In genomic region chr7:49020145-49020544, GRCh38 we compare ENCODE assay signal across 39 cellular contexts.
"Had no signal": no experiment of that assay in that cellular context is flagged by ENCODE, and none has a peak within 500 bp of the region (broad histone marks: within the 10 kb centered on the region; RNA-seq: fewer than 3 reads in every experiment).

No MANE protein-coding gene starts in this region.

- H3K9me3 ChIP-seq: ascending aorta had no signal

- H3K36me3 ChIP-seq: ascending aorta, cardiac muscle cell, WERI-Rb-1 had no signal

- FAIRE-seq: bronchial epithelial cell, TTC549 had no signal

- H3K4me3 Mint-ChIP-seq: activated CD4-positive, alpha-beta memory T cell treated with anti-CD3 and anti-CD28 coated beads, Interleukin-2, amount 10 ng/mL, durations not matched to agents 7 days and 5 days; activated CD4-positive, alpha-beta T cell treated with anti-CD3 and anti-CD28 coated beads for 36 hours; activated CD4-positive, alpha-beta T cell treated with anti-CD3 and anti-CD28 coated beads, Interleukin-2, amount 10 ng/mL, durations not matched to agents 7 days and 5 days; activated CD8-positive, alpha-beta memory T cell treated with anti-CD3 and anti-CD28 coated beads, Interleukin-2, amount 10 ng/mL, durations not matched to agents 7 days and 5 days; activated CD8-positive, alpha-beta T cell treated with anti-CD3 and anti-CD28 coated beads, Interleukin-2, amount 10 ng/mL, durations not matched to agents 7 days and 5 days; activated naive CD4-positive, alpha-beta T cell treated with anti-CD3 and anti-CD28 coated beads, Interleukin-2, amount 10 ng/mL, durations not matched to agents 7 days and 5 days; activated naive CD4-positive, alpha-beta T cell treated with anti-CD3 and anti-CD28 coated beads, Interleukin-2, amount 50 U/mL, for 24 hours; activated naive CD8-positive, alpha-beta T cell; activated naive CD8-positive, alpha-beta T cell treated with anti-CD3 and anti-CD28 coated beads, Interleukin-2, amount 10 ng/mL, durations not matched to agents 7 days and 5 days; activated naive CD8-positive, alpha-beta T cell treated with anti-CD3 and anti-CD28 coated beads, Interleukin-2, amount 50 U/mL, for 24 hours; activated T-cell treated with anti-CD3 and anti-CD28 coated beads, Interleukin-2, amount 50 U/mL, for 24 hours; brain; central memory CD8-positive, alpha-beta T cell; T-helper 1 cell treated with Interleukin-12 subunit alpha and Interleukin-12 subunit beta and Interleukin-4 antibody, amounts not matched to agents 30 μg/mL and 1 μg/mL, for 36 hours; T-helper 2 cell treated with Interferon-gamma antibody and Interleukin-4, amounts not matched to agents 5 μg/mL and 100 μg/mL, for 36 hours; WTC11 had no signal

- H3K4me1 Mint-ChIP-seq: activated CD4-positive, alpha-beta memory T cell treated with anti-CD3 and anti-CD28 coated beads, Interleukin-2, amount 10 ng/mL, durations not matched to agents 7 days and 5 days; activated CD4-positive, alpha-beta T cell treated with anti-CD3 and anti-CD28 coated beads for 36 hours; activated CD4-positive, alpha-beta T cell treated with anti-CD3 and anti-CD28 coated beads, Interleukin-2, amount 10 ng/mL, durations not matched to agents 7 days and 5 days; activated CD8-positive, alpha-beta memory T cell treated with anti-CD3 and anti-CD28 coated beads, Interleukin-2, amount 10 ng/mL, durations not matched to agents 7 days and 5 days; activated naive CD4-positive, alpha-beta T cell treated with anti-CD3 and anti-CD28 coated beads, Interleukin-2, amount 10 ng/mL, durations not matched to agents 7 days and 5 days; activated naive CD4-positive, alpha-beta T cell treated with anti-CD3 and anti-CD28 coated beads, Interleukin-2, amount 50 U/mL, for 24 hours; activated naive CD8-positive, alpha-beta T cell treated with anti-CD3 and anti-CD28 coated beads, Interleukin-2, amount 10 ng/mL, durations not matched to agents 7 days and 5 days; activated naive CD8-positive, alpha-beta T cell treated with anti-CD3 and anti-CD28 coated beads, Interleukin-2, amount 50 U/mL, for 24 hours; central memory CD8-positive, alpha-beta T cell had no signal

- H3K27ac ChIP-seq: ascending aorta, cardiac muscle cell, WERI-Rb-1 had no signal

- DNase-seq: activated CD4-positive, alpha-beta memory T cell treated with anti-CD3 and anti-CD28 coated beads, Interleukin-2, amount 10 ng/mL, durations not matched to agents 7 days and 5 days; activated CD4-positive, alpha-beta T cell treated with anti-CD3 and anti-CD28 coated beads for 1 hour; activated CD4-positive, alpha-beta T cell treated with anti-CD3 and anti-CD28 coated beads for 36 hours; activated CD4-positive, alpha-beta T cell treated with anti-CD3 and anti-CD28 coated beads for 48 hours; activated CD4-positive, alpha-beta T cell treated with anti-CD3 and anti-CD28 coated beads, Interleukin-2, amount 10 ng/mL, durations not matched to agents 7 days and 5 days; activated CD4-positive, alpha-beta T cell treated with anti-CD3 and anti-CD28 coated beads, Interleukin-2, amount 50 U/mL, for 48 hours; activated CD4-positive, CD25-positive, alpha-beta regulatory T cell; activated CD8-positive, alpha-beta memory T cell treated with anti-CD3 and anti-CD28 coated beads for 24 hours; activated CD8-positive, alpha-beta memory T cell treated with anti-CD3 and anti-CD28 coated beads, Interleukin-2, amount 10 ng/mL, durations not matched to agents 7 days and 5 days; activated CD8-positive, alpha-beta memory T cell treated with anti-CD3 and anti-CD28 coated beads, Interleukin-2, amount 50 U/mL, for 48 hours; activated CD8-positive, alpha-beta T cell treated with anti-CD3 and anti-CD28 coated beads, Interleukin-2, amount 10 ng/mL, durations not matched to agents 7 days and 5 days; activated effector memory CD4-positive, alpha-beta T cell treated with Interleukin-2 at 50 U/mL for 16 hours; activated gamma-delta T cell; activated naive CD4-positive, alpha-beta T cell treated with anti-CD3 and anti-CD28 coated beads, Interleukin-2, amount 10 ng/mL, durations not matched to agents 7 days and 5 days; activated naive CD4-positive, alpha-beta T cell treated with Interleukin-2 at 50 U/mL for 16 hours; activated naive CD8-positive, alpha-beta T cell treated with anti-CD3 and anti-CD28 coated beads, Interleukin-2, amount 10 ng/mL, durations not matched to agents 7 days and 5 days; activated naive CD8-positive, alpha-beta T cell treated with anti-CD3 and anti-CD28 coated beads, Interleukin-2, amount 50 U/mL, for 24 hours; activated T-cell treated with anti-CD3 and anti-CD28 coated beads, Interleukin-2, amount 50 U/mL, for 24 hours; activated T-cell treated with anti-CD3 and anti-CD28 coated beads, Interleukin-2, amount 50 U/mL, for 48 hours; amygdala; anterior cingulate cortex; caudate nucleus; cerebellar nuclear complex; T-helper 1 cell; T-helper 2 cell; T-helper 9 cell; WERI-Rb-1 had no signal

- H3K4me1 ChIP-seq: ascending aorta had no signal

- H3K27ac Mint-ChIP-seq: activated CD4-positive, alpha-beta memory T cell treated with anti-CD3 and anti-CD28 coated beads, Interleukin-2, amount 10 ng/mL, durations not matched to agents 7 days and 5 days; activated CD4-positive, alpha-beta T cell treated with anti-CD3 and anti-CD28 coated beads for 36 hours; activated CD4-positive, alpha-beta T cell treated with anti-CD3 and anti-CD28 coated beads, Interleukin-2, amount 10 ng/mL, durations not matched to agents 7 days and 5 days; activated CD8-positive, alpha-beta memory T cell treated with anti-CD3 and anti-CD28 coated beads, Interleukin-2, amount 10 ng/mL, durations not matched to agents 7 days and 5 days; activated CD8-positive, alpha-beta T cell treated with anti-CD3 and anti-CD28 coated beads, Interleukin-2, amount 10 ng/mL, durations not matched to agents 7 days and 5 days; activated naive CD4-positive, alpha-beta T cell treated with anti-CD3 and anti-CD28 coated beads, Interleukin-2, amount 10 ng/mL, durations not matched to agents 7 days and 5 days; activated naive CD4-positive, alpha-beta T cell treated with anti-CD3 and anti-CD28 coated beads, Interleukin-2, amount 50 U/mL, for 24 hours; activated naive CD8-positive, alpha-beta T cell; activated naive CD8-positive, alpha-beta T cell treated with anti-CD3 and anti-CD28 coated beads, Interleukin-2, amount 10 ng/mL, durations not matched to agents 7 days and 5 days; activated naive CD8-positive, alpha-beta T cell treated with anti-CD3 and anti-CD28 coated beads, Interleukin-2, amount 50 U/mL, for 24 hours; activated T-cell treated with anti-CD3 and anti-CD28 coated beads, Interleukin-2, amount 50 U/mL, for 24 hours; activated T-helper 2 cell treated with anti-CD3 and anti-CD28 coated beads, Interferon-gamma antibody, Interleukin-2, Interleukin-4, amounts not matched to agents 10 μg/mL and 5 μg/mL and 100 μg/mL, durations not matched to agents 14 hours and 24 hours and 36 hours; brain; T-helper 1 cell treated with Interleukin-12 subunit alpha and Interleukin-12 subunit beta and Interleukin-4 antibody, amounts not matched to agents 30 μg/mL and 1 μg/mL, for 36 hours; T-helper 2 cell treated with Interferon-gamma antibody and Interleukin-4, amounts not matched to agents 5 μg/mL and 100 μg/mL, for 36 hours had no signal

- H3K27me3 Mint-ChIP-seq: activated CD4-positive, alpha-beta memory T cell treated with anti-CD3 and anti-CD28 coated beads, Interleukin-2, amount 10 ng/mL, durations not matched to agents 7 days and 5 days; activated CD4-positive, alpha-beta T cell treated with anti-CD3 and anti-CD28 coated beads for 36 hours; activated CD4-positive, alpha-beta T cell treated with anti-CD3 and anti-CD28 coated beads, Interleukin-2, amount 10 ng/mL, durations not matched to agents 7 days and 5 days; activated CD8-positive, alpha-beta memory T cell treated with anti-CD3 and anti-CD28 coated beads, Interleukin-2, amount 10 ng/mL, durations not matched to agents 7 days and 5 days; activated naive CD4-positive, alpha-beta T cell treated with anti-CD3 and anti-CD28 coated beads, Interleukin-2, amount 10 ng/mL, durations not matched to agents 7 days and 5 days; activated naive CD4-positive, alpha-beta T cell treated with anti-CD3 and anti-CD28 coated beads, Interleukin-2, amount 50 U/mL, for 24 hours; activated naive CD8-positive, alpha-beta T cell; activated naive CD8-positive, alpha-beta T cell treated with anti-CD3 and anti-CD28 coated beads, Interleukin-2, amount 10 ng/mL, durations not matched to agents 7 days and 5 days; activated naive CD8-positive, alpha-beta T cell treated with anti-CD3 and anti-CD28 coated beads, Interleukin-2, amount 50 U/mL, for 24 hours; activated T-cell treated with anti-CD3 and anti-CD28 coated beads, Interleukin-2, amount 50 U/mL, for 24 hours; central memory CD8-positive, alpha-beta T cell had no signal

- H3K36me3 Mint-ChIP-seq: activated CD8-positive, alpha-beta memory T cell treated with anti-CD3 and anti-CD28 coated beads, Interleukin-2, amount 10 ng/mL, durations not matched to agents 7 days and 5 days; activated naive CD4-positive, alpha-beta T cell treated with anti-CD3 and anti-CD28 coated beads, Interleukin-2, amount 10 ng/mL, durations not matched to agents 7 days and 5 days; activated naive CD4-positive, alpha-beta T cell treated with anti-CD3 and anti-CD28 coated beads, Interleukin-2, amount 50 U/mL, for 24 hours; activated naive CD8-positive, alpha-beta T cell; activated naive CD8-positive, alpha-beta T cell treated with anti-CD3 and anti-CD28 coated beads, Interleukin-2, amount 10 ng/mL, durations not matched to agents 7 days and 5 days; brain had no signal

- H3K9me3 Mint-ChIP-seq: activated CD4-positive, alpha-beta T cell treated with anti-CD3 and anti-CD28 coated beads, Interleukin-2, amount 10 ng/mL, durations not matched to agents 7 days and 5 days; activated naive CD8-positive, alpha-beta T cell treated with anti-CD3 and anti-CD28 coated beads, Interleukin-2, amount 10 ng/mL, durations not matched to agents 7 days and 5 days had no signal

- H3K4me3 ChIP-seq: ascending aorta, cardiac muscle cell had no signal

- H3K27me3 ChIP-seq: ascending aorta, cardiac muscle cell had no signal
